Comparison of ENCODE assay signal across 1 cellular context in the genomic region with DNA sequence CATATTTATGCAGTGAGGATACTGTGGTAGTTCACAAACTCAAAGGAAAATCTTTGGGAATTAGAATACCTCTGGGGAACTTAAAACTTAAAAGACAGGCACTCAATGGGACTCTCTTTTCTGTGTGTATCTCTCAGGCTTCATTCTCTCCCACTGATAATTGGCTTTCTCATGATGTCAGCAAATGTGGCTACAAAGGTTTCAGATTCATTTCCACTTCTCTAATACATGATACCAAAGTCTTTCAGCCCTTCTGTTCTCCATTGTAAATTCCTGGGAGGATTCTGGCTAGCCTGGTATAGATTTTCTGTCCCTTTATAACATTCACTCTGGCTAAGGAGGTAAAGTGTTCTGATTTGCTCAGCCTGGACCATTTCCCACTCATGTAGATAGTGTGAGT.
TF ChIP-seq lines count a peak whose summit lies in the region.

No MANE protein-coding gene starts in this region.

TF ChIP-seq in H1, 55 proteins besides CTCF, POLR2A, EP300 and RAD21 (continued from another document):
- TF ChIP-seq, protein P1, sequence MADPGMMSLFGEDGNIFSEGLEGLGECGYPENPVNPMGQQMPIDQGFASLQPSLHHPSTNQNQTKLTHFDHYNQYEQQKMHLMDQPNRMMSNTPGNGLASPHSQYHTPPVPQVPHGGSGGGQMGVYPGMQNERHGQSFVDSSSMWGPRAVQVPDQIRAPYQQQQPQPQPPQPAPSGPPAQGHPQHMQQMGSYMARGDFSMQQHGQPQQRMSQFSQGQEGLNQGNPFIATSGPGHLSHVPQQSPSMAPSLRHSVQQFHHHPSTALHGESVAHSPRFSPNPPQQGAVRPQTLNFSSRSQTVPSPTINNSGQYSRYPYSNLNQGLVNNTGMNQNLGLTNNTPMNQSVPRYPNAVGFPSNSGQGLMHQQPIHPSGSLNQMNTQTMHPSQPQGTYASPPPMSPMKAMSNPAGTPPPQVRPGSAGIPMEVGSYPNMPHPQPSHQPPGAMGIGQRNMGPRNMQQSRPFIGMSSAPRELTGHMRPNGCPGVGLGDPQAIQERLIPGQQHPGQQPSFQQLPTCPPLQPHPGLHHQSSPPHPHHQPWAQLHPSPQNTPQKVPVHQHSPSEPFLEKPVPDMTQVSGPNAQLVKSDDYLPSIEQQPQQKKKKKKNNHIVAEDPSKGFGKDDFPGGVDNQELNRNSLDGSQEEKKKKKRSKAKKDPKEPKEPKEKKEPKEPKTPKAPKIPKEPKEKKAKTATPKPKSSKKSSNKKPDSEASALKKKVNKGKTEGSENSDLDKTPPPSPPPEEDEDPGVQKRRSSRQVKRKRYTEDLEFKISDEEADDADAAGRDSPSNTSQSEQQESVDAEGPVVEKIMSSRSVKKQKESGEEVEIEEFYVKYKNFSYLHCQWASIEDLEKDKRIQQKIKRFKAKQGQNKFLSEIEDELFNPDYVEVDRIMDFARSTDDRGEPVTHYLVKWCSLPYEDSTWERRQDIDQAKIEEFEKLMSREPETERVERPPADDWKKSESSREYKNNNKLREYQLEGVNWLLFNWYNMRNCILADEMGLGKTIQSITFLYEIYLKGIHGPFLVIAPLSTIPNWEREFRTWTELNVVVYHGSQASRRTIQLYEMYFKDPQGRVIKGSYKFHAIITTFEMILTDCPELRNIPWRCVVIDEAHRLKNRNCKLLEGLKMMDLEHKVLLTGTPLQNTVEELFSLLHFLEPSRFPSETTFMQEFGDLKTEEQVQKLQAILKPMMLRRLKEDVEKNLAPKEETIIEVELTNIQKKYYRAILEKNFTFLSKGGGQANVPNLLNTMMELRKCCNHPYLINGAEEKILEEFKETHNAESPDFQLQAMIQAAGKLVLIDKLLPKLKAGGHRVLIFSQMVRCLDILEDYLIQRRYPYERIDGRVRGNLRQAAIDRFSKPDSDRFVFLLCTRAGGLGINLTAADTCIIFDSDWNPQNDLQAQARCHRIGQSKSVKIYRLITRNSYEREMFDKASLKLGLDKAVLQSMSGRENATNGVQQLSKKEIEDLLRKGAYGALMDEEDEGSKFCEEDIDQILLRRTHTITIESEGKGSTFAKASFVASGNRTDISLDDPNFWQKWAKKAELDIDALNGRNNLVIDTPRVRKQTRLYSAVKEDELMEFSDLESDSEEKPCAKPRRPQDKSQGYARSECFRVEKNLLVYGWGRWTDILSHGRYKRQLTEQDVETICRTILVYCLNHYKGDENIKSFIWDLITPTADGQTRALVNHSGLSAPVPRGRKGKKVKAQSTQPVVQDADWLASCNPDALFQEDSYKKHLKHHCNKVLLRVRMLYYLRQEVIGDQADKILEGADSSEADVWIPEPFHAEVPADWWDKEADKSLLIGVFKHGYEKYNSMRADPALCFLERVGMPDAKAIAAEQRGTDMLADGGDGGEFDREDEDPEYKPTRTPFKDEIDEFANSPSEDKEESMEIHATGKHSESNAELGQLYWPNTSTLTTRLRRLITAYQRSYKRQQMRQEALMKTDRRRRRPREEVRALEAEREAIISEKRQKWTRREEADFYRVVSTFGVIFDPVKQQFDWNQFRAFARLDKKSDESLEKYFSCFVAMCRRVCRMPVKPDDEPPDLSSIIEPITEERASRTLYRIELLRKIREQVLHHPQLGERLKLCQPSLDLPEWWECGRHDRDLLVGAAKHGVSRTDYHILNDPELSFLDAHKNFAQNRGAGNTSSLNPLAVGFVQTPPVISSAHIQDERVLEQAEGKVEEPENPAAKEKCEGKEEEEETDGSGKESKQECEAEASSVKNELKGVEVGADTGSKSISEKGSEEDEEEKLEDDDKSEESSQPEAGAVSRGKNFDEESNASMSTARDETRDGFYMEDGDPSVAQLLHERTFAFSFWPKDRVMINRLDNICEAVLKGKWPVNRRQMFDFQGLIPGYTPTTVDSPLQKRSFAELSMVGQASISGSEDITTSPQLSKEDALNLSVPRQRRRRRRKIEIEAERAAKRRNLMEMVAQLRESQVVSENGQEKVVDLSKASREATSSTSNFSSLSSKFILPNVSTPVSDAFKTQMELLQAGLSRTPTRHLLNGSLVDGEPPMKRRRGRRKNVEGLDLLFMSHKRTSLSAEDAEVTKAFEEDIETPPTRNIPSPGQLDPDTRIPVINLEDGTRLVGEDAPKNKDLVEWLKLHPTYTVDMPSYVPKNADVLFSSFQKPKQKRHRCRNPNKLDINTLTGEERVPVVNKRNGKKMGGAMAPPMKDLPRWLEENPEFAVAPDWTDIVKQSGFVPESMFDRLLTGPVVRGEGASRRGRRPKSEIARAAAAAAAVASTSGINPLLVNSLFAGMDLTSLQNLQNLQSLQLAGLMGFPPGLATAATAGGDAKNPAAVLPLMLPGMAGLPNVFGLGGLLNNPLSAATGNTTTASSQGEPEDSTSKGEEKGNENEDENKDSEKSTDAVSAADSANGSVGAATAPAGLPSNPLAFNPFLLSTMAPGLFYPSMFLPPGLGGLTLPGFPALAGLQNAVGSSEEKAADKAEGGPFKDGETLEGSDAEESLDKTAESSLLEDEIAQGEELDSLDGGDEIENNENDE (IDR thresholded peaks at IDR 0.05; ENCODE audit: insufficient replicate concordance, low read length) = no peak
- no peak for TF ChIP-seq CHD1 (IDR thresholded peaks at IDR 0.05; ENCODE audit: low read depth, low read length)
- TF ChIP-seq SUZ12 (IDR thresholded peaks at IDR 0.05; ENCODE audit: low read length) = no peak
- no peak for TF ChIP-seq EGR1 (IDR thresholded peaks at IDR 0.05; ENCODE audit: borderline replicate concordance, low read depth, low read length)
- no peak for TF ChIP-seq TBP (IDR thresholded peaks at IDR 0.05; ENCODE audit: low read depth, low read length)
- TF ChIP-seq HDAC6 (IDR thresholded peaks at IDR 0.05; ENCODE audit: low read depth, low read length) = no peak
- no peak for TF ChIP-seq TAF1 (IDR thresholded peaks at IDR 0.05; ENCODE audit: low read depth, low read length)
- no peak for TF ChIP-seq SP2 (IDR thresholded peaks at IDR 0.05; ENCODE audit: low read length)
